In genomic region chr4:39616651-39617050, GRCh38 we compare ENCODE assay signal across 15 cellular contexts. TPM values are rescaled to one million over a fixed set of nuclear protein-coding genes. Genes with fewer than 3 reads are reported as not detected.
DNase-seq lines count a peak whose midpoint lies in the region; ATAC-seq and TF ChIP-seq lines count a peak whose summit lies in the region.
"Had no signal": no experiment of that assay in that cellular context is flagged by ENCODE, and none has a peak within 500 bp of the region (broad histone marks: within the 10 kb centered on the region; RNA-seq: fewer than 3 reads in every experiment).

No MANE protein-coding gene starts in this region.

- peaks cover 4% of the 10 kb centered on the region for H3K36me3 ChIP-seq in adipocyte (ENCODE audit: control insufficient read depth, insufficient read depth, low read length, severe bottlenecking)
- no peaks in the 10 kb centered on the region for H3K36me3 ChIP-seq in tibial artery
- no peaks in the 10 kb centered on the region for H3K36me3 ChIP-seq in left ventricle myocardium inferior
- H3K36me3 ChIP-seq: gastrocnemius medialis, thyroid gland had no signal

- H3K9me3 ChIP-seq in adipocyte (ENCODE audit: control insufficient read depth, low read length) = no peaks in the 10 kb centered on the region
- H3K9me3 ChIP-seq in tibial artery = no peaks in the 10 kb centered on the region
- H3K9me3 ChIP-seq in left ventricle myocardium inferior (replicated peaks) = no peaks in the 10 kb centered on the region
- H3K9me3 ChIP-seq: gastrocnemius medialis, thyroid gland had no signal

- intact Hi-C loops in tibial artery (cut with DNase I; ENCODE audit: low total_unique reads) = no loop called here
- intact Hi-C loops in left ventricle myocardium inferior (cut with micrococcal nuclease) = no loop called here

- peak overlapping the region; percentile 55; the same call in 1 of the 2 replicates for H3K27ac Mint-ChIP-seq in HFFc6
- H3K27ac Mint-ChIP-seq: CD8-positive, alpha-beta T cell had no signal

- no peak for DNase-seq in HFFc6
- peak; percentile 39 for DNase-seq in adipocyte (ENCODE audit: low read depth)
- peak; percentile 12 to 42 for DNase-seq in foreskin fibroblast
- no peak for DNase-seq in tibial artery
- no peak for DNase-seq in left ventricle myocardium inferior
- DNase-seq in NCI-H128 (lab: John Stamatoyannopoulos, UW; ENCODE audit: unreplicated experiment) = no peak
- DNase-seq: activated CD4-positive, alpha-beta T cell treated with anti-CD3 and anti-CD28 coated beads for 4 hours; activated CD8-positive, alpha-beta memory T cell treated with anti-CD3 and anti-CD28 coated beads, Interleukin-2, amount 50 U/mL, for 4 hours; CD8-positive, alpha-beta T cell; gastrocnemius medialis; stimulated activated CD4-positive, alpha-beta T cell treated with anti-CD3 and anti-CD28 coated beads, Interleukin-4, amount 100 ng/mL, for 4 hours; T-helper 9 cell; thyroid gland had no signal

- H3K4me3 Mint-ChIP-seq in HFFc6 = peak overlapping the region; percentile 5; the same call in 1 of the 2 replicates
- H3K4me3 Mint-ChIP-seq: CD8-positive, alpha-beta T cell had no signal

- no peaks in the 10 kb centered on the region for H3K27me3 ChIP-seq in adipocyte (replicated peaks; ENCODE audit: control insufficient read depth, insufficient read depth, low read length)
- H3K27me3 ChIP-seq in tibial artery = no peaks in the 10 kb centered on the region
- no peaks in the 10 kb centered on the region for H3K27me3 ChIP-seq in left ventricle myocardium inferior (ENCODE audit: low read depth)
- H3K27me3 ChIP-seq: gastrocnemius medialis, thyroid gland had no signal

- H3K4me1 ChIP-seq in adipocyte (ENCODE audit: control insufficient read depth, insufficient read depth, low read length) = peaks cover 76% of the 10 kb centered on the region
- peaks cover 0 to 90% (median 45%) of the 10 kb centered on the region in 4 donors for H3K4me1 ChIP-seq in tibial artery
- peaks cover 53% of the 10 kb centered on the region for H3K4me1 ChIP-seq in left ventricle myocardium inferior

- 0 out of 2 replicates have a peak, but pooled peaks cover 4% of the 10 kb centered on the region for H3K27me3 Mint-ChIP-seq in HFFc6 (ENCODE audit: insufficient read depth)

- H3K4me3 ChIP-seq in adipocyte (ENCODE audit: low read length) (no peak overlapping the region), foreskin fibroblast (ENCODE audit: low read depth in 1 of 2, low read length in 2 of 2) (no peak overlapping the region), tibial artery (peak overlapping the region in 1 of 2 donors; percentile 2), left ventricle myocardium inferior (no peak overlapping the region)
- H3K4me3 ChIP-seq: gastrocnemius medialis, thyroid gland had no signal

- peaks cover 61% of the 10 kb centered on the region for H3K4me1 Mint-ChIP-seq in HFFc6 (ENCODE audit: low read depth)

- H3K9ac ChIP-seq in adipocyte (ENCODE audit: low read length) = peak overlapping the region; percentile 59

- no peaks in the 10 kb centered on the region for H3K9me3 Mint-ChIP-seq in HFFc6
- H3K9me3 Mint-ChIP-seq: CD8-positive, alpha-beta T cell had no signal

- H3K36me3 Mint-ChIP-seq in HFFc6 (ENCODE audit: low read depth) = no peaks in the 10 kb centered on the region

- ATAC-seq in HG02938 (IDR thresholded peaks at IDR 0.05; ENCODE audit: unreplicated experiment) = no peak
- ATAC-seq: CD8-positive, alpha-beta T cell; gastrocnemius medialis; Right ventricle myocardium inferior had no signal

- no peak for TF ChIP-seq CTCF in HFFc6 (IDR thresholded peaks at IDR 0.05)
- TF ChIP-seq CTCF in foreskin fibroblast (IDR thresholded peaks at IDR 0.05; ENCODE audit: low read depth, low read length) = no peak
- no peak for TF ChIP-seq CTCF in tibial artery (IDR thresholded peaks at IDR 0.05)
- no peak for TF ChIP-seq CTCF in left ventricle myocardium inferior (IDR thresholded peaks at IDR 0.05; ENCODE audit: borderline replicate concordance)

- peak overlapping the region; percentile 69 to 71 for H3K27ac ChIP-seq in tibial artery
- H3K27ac ChIP-seq in left ventricle myocardium inferior (replicated peaks) = no peak overlapping the region
- H3K27ac ChIP-seq: gastrocnemius medialis had no signal

RNA-seq across cellular contexts. Expression of gene SMIM14, which starts 22.0 kb away (rescaled TPM):
- total RNA-seq in HFFc6 (2021; fragmentation: NEBNext Ultra II Directional; extraction: Animal tissue kit (Norgen Biotek cat#: 25700)) = 10 to 100 TPM; 26.6 to 35.0 (median 29.2) TPM
- 11.4 TPM for total RNA-seq in left ventricle myocardium inferior

Comparison
In these comparisons a context has a peak if more than half of its experiments do, and no peak if none do; other contexts are left out.
1. DNase-seq: peak in adipocyte (single experiment) and foreskin fibroblast (2 of 2); none in HFFc6 (single experiment), tibial artery (0 of 2), left ventricle myocardium inferior (single experiment) and NCI-H128 (single experiment).